Comparison of ENCODE assay signal across 1 cellular context in genomic region chr19:49664171-49665070, GRCh38.
A peak's percentile ranks its signal among the peaks of the same experiment; 100 is the strongest.
TF ChIP-seq lines count a peak whose summit lies in the region.

No MANE protein-coding gene starts in this region.

TF ChIP-seq in HepG2, 621 proteins besides CTCF, POLR2A, EP300 and RAD21 (continues in another document):
- TF ChIP-seq, protein P1, sequence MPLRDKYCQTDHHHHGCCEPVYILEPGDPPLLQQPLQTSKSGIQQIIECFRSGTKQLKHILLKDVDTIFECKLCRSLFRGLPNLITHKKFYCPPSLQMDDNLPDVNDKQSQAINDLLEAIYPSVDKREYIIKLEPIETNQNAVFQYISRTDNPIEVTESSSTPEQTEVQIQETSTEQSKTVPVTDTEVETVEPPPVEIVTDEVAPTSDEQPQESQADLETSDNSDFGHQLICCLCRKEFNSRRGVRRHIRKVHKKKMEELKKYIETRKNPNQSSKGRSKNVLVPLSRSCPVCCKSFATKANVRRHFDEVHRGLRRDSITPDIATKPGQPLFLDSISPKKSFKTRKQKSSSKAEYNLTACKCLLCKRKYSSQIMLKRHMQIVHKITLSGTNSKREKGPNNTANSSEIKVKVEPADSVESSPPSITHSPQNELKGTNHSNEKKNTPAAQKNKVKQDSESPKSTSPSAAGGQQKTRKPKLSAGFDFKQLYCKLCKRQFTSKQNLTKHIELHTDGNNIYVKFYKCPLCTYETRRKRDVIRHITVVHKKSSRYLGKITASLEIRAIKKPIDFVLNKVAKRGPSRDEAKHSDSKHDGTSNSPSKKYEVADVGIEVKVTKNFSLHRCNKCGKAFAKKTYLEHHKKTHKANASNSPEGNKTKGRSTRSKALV (CRISPR knock-in tag; IDR thresholded peaks at IDR 0.05), result peak; percentile 73; the same call in 1 of the 2 replicates
- TF ChIP-seq ZNF777 (CRISPR knock-in tag; IDR thresholded peaks at IDR 0.05) (no peak), ZBTB38 (CRISPR knock-in tag; IDR thresholded peaks at IDR 0.05) (no peak), MAZ (IDR thresholded peaks at IDR 0.05; ENCODE audit: borderline replicate concordance, low read depth, low read length) (no peak), MAZ (CRISPR knock-in tag; IDR thresholded peaks at IDR 0.05; ENCODE audit: low read depth) (no peak), ZNF556 (CRISPR knock-in tag; IDR thresholded peaks at IDR 0.05; ENCODE audit: borderline replicate concordance) (0 out of 2 replicates have a peak, but pooled peaks have one; percentile 18), ZFYVE20 (CRISPR knock-in tag; IDR thresholded peaks at IDR 0.05; ENCODE audit: borderline replicate concordance, low read depth) (no peak), KDM3A (CRISPR knock-in tag; IDR thresholded peaks at IDR 0.05; ENCODE audit: low read depth) (no peak), NR1H2 (CRISPR knock-in tag; IDR thresholded peaks at IDR 0.05; ENCODE audit: borderline replicate concordance, low read depth) (no peak), PHF21A (CRISPR knock-in tag; IDR thresholded peaks at IDR 0.05) (no peak), NAIF1 (CRISPR knock-in tag; IDR thresholded peaks at IDR 0.05; ENCODE audit: borderline replicate concordance) (no peak), RNF2 (conservative IDR thresholded peaks at IDR 0.05; ENCODE audit: low read depth) (no peak), HDAC6 (IDR thresholded peaks at IDR 0.05; ENCODE audit: low read depth, low read length) (no peak), ZNF775 (CRISPR knock-in tag; IDR thresholded peaks at IDR 0.05; ENCODE audit: borderline replicate concordance) (no peak), ZNF841 (CRISPR knock-in tag; IDR thresholded peaks at IDR 0.05; ENCODE audit: borderline replicate concordance) (no peak), TEAD3 (CRISPR knock-in tag; optimal IDR thresholded peaks at IDR 0.05; ENCODE audit: borderline replicate concordance) (peak; percentile 13), SATB2 (CRISPR knock-in tag; IDR thresholded peaks at IDR 0.05) (no peak), ZNF382 (CRISPR knock-in tag; IDR thresholded peaks at IDR 0.05; ENCODE audit: borderline replicate concordance) (no peak), MIXL1 (CRISPR knock-in tag; IDR thresholded peaks at IDR 0.05) (no peak), ZSCAN31 (CRISPR knock-in tag; IDR thresholded peaks at IDR 0.05; ENCODE audit: low read depth) (no peak), TBL1XR1 (IDR thresholded peaks at IDR 0.05; ENCODE audit: borderline replicate concordance, low read length, partially characterized antibody) (no peak), SOX5 (CRISPR knock-in tag; IDR thresholded peaks at IDR 0.05; ENCODE audit: borderline replicate concordance) (no peak), PAF1 (CRISPR knock-in tag; IDR thresholded peaks at IDR 0.05) (no peak), IRX3 (CRISPR knock-in tag; IDR thresholded peaks at IDR 0.05; ENCODE audit: borderline replicate concordance, low read depth) (no peak), ELF4 (CRISPR knock-in tag; IDR thresholded peaks at IDR 0.05; ENCODE audit: borderline replicate concordance) (no peak), ZBTB10 (CRISPR knock-in tag; IDR thresholded peaks at IDR 0.05; ENCODE audit: borderline replicate concordance) (no peak), ZNF619 (CRISPR knock-in tag; IDR thresholded peaks at IDR 0.05) (peak; percentile 47; the same call in 1 of the 2 replicates), RARA (CRISPR knock-in tag; IDR thresholded peaks at IDR 0.05) (no peak), DPF2 (CRISPR knock-in tag; IDR thresholded peaks at IDR 0.05; ENCODE audit: borderline replicate concordance, low read depth) (no peak), ZNF446 (CRISPR knock-in tag; IDR thresholded peaks at IDR 0.05) (no peak), PRDM15 (CRISPR knock-in tag; IDR thresholded peaks at IDR 0.05) (peak; percentile 73; the same call in 1 of the 2 replicates), ZNF784 (CRISPR knock-in tag; IDR thresholded peaks at IDR 0.05; ENCODE audit: borderline replicate concordance) (peak; percentile 41; the same call in 1 of the 2 replicates), YEATS4 (CRISPR knock-in tag; IDR thresholded peaks at IDR 0.05; ENCODE audit: borderline replicate concordance) (peak; percentile 48; the same call in 1 of the 2 replicates), KDM5B (CRISPR knock-in tag; IDR thresholded peaks at IDR 0.05; ENCODE audit: borderline replicate concordance) (peak; percentile 29), ZNF121 (CRISPR knock-in tag; IDR thresholded peaks at IDR 0.05) (peak; percentile 67), ZNF891 (CRISPR knock-in tag; IDR thresholded peaks at IDR 0.05) (no peak), ZNF75D (CRISPR knock-in tag; IDR thresholded peaks at IDR 0.05; ENCODE audit: borderline replicate concordance) (no peak), STAG1 (CRISPR knock-in tag; IDR thresholded peaks at IDR 0.05) (no peak), PCBP1 (IDR thresholded peaks at IDR 0.05; ENCODE audit: borderline replicate concordance, low read depth, low read length) (no peak), SALL2 (CRISPR knock-in tag; IDR thresholded peaks at IDR 0.05) (no peak), ZBTB21 (CRISPR knock-in tag; IDR thresholded peaks at IDR 0.05) (no peak), IKZF4 (CRISPR knock-in tag; IDR thresholded peaks at IDR 0.05; ENCODE audit: borderline replicate concordance, low read depth, not compliant biosample characterization) (no peak), SRY (CRISPR knock-in tag; IDR thresholded peaks at IDR 0.05) (no peak; the same call in none of the 2 replicates), ZNF530 (CRISPR knock-in tag; IDR thresholded peaks at IDR 0.05; ENCODE audit: low read depth) (no peak), SYNCRIP (IDR thresholded peaks at IDR 0.05; ENCODE audit: insufficient read depth, low read depth, low read length) (no peak), ZNF577 (CRISPR knock-in tag; IDR thresholded peaks at IDR 0.05; ENCODE audit: borderline replicate concordance, low read depth) (no peak), CENPT (CRISPR knock-in tag; IDR thresholded peaks at IDR 0.05; ENCODE audit: low read depth) (peak; percentile 30; the same call in 1 of the 2 replicates), TRIM24 (CRISPR knock-in tag; IDR thresholded peaks at IDR 0.05) (no peak), ZNF329 (CRISPR knock-in tag; IDR thresholded peaks at IDR 0.05; ENCODE audit: low read depth) (no peak), SKI (IDR thresholded peaks at IDR 0.05; ENCODE audit: partially characterized antibody) (no peak), ZKSCAN5 (CRISPR knock-in tag; IDR thresholded peaks at IDR 0.05) (no peak), MTF2 (CRISPR knock-in tag; IDR thresholded peaks at IDR 0.05; ENCODE audit: borderline replicate concordance) (0 out of 2 replicates have a peak, but pooled peaks have one; percentile 54), ATF1 (CRISPR knock-in tag; IDR thresholded peaks at IDR 0.05) (no peak)
- TF ChIP-seq, protein P2, sequence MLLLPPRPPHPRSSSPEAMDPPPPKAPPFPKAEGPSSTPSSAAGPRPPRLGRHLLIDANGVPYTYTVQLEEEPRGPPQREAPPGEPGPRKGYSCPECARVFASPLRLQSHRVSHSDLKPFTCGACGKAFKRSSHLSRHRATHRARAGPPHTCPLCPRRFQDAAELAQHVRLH (CRISPR knock-in tag; IDR thresholded peaks at IDR 0.05; ENCODE audit: borderline replicate concordance, low read depth), result no peak; the same call in 1 of the 2 replicates
- TF ChIP-seq, protein P3, sequence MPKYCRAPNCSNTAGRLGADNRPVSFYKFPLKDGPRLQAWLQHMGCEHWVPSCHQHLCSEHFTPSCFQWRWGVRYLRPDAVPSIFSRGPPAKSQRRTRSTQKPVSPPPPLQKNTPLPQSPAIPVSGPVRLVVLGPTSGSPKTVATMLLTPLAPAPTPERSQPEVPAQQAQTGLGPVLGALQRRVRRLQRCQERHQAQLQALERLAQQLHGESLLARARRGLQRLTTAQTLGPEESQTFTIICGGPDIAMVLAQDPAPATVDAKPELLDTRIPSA (CRISPR knock-in tag; IDR thresholded peaks at IDR 0.05; ENCODE audit: borderline replicate concordance), result no peak
- TF ChIP-seq, protein P4, sequence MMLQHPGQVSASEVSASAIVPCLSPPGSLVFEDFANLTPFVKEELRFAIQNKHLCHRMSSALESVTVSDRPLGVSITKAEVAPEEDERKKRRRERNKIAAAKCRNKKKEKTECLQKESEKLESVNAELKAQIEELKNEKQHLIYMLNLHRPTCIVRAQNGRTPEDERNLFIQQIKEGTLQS (CRISPR knock-in tag; IDR thresholded peaks at IDR 0.05), result no peak
- TF ChIP-seq, protein P5, sequence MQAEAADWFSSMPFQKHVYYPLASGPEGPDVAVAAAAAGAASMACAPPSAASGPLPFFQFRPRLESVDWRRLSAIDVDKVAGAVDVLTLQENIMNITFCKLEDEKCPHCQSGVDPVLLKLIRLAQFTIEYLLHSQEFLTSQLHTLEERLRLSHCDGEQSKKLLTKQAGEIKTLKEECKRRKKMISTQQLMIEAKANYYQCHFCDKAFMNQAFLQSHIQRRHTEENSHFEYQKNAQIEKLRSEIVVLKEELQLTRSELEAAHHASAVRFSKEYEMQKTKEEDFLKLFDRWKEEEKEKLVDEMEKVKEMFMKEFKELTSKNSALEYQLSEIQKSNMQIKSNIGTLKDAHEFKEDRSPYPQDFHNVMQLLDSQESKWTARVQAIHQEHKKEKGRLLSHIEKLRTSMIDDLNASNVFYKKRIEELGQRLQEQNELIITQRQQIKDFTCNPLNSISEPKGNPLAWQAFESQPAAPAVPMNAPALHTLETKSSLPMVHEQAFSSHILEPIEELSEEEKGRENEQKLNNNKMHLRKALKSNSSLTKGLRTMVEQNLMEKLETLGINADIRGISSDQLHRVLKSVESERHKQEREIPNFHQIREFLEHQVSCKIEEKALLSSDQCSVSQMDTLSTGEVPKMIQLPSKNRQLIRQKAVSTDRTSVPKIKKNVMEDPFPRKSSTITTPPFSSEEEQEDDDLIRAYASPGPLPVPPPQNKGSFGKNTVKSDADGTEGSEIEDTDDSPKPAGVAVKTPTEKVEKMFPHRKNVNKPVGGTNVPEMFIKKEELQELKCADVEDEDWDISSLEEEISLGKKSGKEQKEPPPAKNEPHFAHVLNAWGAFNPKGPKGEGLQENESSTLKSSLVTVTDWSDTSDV (CRISPR knock-in tag; IDR thresholded peaks at IDR 0.05), result no peak
- TF ChIP-seq, protein P6, sequence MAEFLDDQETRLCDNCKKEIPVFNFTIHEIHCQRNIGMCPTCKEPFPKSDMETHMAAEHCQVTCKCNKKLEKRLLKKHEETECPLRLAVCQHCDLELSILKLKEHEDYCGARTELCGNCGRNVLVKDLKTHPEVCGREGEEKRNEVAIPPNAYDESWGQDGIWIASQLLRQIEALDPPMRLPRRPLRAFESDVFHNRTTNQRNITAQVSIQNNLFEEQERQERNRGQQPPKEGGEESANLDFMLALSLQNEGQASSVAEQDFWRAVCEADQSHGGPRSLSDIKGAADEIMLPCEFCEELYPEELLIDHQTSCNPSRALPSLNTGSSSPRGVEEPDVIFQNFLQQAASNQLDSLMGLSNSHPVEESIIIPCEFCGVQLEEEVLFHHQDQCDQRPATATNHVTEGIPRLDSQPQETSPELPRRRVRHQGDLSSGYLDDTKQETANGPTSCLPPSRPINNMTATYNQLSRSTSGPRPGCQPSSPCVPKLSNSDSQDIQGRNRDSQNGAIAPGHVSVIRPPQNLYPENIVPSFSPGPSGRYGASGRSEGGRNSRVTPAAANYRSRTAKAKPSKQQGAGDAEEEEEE (CRISPR knock-in tag; IDR thresholded peaks at IDR 0.05; ENCODE audit: borderline replicate concordance), result no peak
